20 cellular contexts compared by ENCODE assay signal in genomic region chr3:145915787-145916186, GRCh38.
"Had no signal": no experiment of that assay in that cellular context is flagged by ENCODE, and none has a peak within 500 bp of the region (broad histone marks: within the 10 kb centered on the region; RNA-seq: fewer than 3 reads in every experiment).

No MANE protein-coding gene starts in this region.

- H3K27me3 ChIP-seq: hepatocyte, upper lobe of left lung had no signal

- H2AFZ ChIP-seq: hepatocyte had no signal

- FAIRE-seq: endometrium had no signal

- H3K27ac ChIP-seq: hepatocyte, left ventricle myocardium inferior, upper lobe of left lung had no signal

- H3K4me1 ChIP-seq: left ventricle myocardium inferior, upper lobe of left lung had no signal

- H3K4me2 ChIP-seq: hepatocyte had no signal

- H3K36me3 ChIP-seq: left ventricle myocardium inferior, upper lobe of left lung had no signal

- H3K79me2 ChIP-seq: hepatocyte had no signal

- H3K4me3 ChIP-seq: hepatocyte, left ventricle myocardium inferior, upper lobe of left lung had no signal

- DNase-seq: activated CD4-positive, alpha-beta T cell treated with anti-CD3 and anti-CD28 coated beads for 4 hours; activated CD4-positive, alpha-beta T cell treated with anti-CD3 and anti-CD28 coated beads, Interleukin-2, amount 50 U/mL, for 48 hours; activated CD4-positive, CD25-positive, alpha-beta regulatory T cell; activated naive CD4-positive, alpha-beta T cell treated with Interleukin-2 at 50 U/mL for 16 hours; activated naive CD8-positive, alpha-beta T cell treated with anti-CD3 and anti-CD28 coated beads, Interleukin-2, amount 10 ng/mL, durations not matched to agents 7 days and 5 days; activated T-cell treated with anti-CD3 and anti-CD28 coated beads, Interleukin-2, amount 50 U/mL, for 48 hours; amniotic stem cell; cerebellar nuclear complex; foreskin fibroblast; glutamatergic neuron; kidney glomerular epithelial cell; left ventricle myocardium inferior; natural killer cell; retina; stimulated activated CD4-positive, alpha-beta T cell treated with anti-CD3 and anti-CD28 coated beads, Interleukin-2, amount 100 ng/mL, for 48 hours; stimulated activated naive CD4-positive, alpha-beta T cell; T-helper 17 cell; upper lobe of left lung had no signal

- ATAC-seq: natural killer cell, T-helper 17 cell had no signal
